9 cellular contexts compared by ENCODE assay signal in the genomic region with DNA sequence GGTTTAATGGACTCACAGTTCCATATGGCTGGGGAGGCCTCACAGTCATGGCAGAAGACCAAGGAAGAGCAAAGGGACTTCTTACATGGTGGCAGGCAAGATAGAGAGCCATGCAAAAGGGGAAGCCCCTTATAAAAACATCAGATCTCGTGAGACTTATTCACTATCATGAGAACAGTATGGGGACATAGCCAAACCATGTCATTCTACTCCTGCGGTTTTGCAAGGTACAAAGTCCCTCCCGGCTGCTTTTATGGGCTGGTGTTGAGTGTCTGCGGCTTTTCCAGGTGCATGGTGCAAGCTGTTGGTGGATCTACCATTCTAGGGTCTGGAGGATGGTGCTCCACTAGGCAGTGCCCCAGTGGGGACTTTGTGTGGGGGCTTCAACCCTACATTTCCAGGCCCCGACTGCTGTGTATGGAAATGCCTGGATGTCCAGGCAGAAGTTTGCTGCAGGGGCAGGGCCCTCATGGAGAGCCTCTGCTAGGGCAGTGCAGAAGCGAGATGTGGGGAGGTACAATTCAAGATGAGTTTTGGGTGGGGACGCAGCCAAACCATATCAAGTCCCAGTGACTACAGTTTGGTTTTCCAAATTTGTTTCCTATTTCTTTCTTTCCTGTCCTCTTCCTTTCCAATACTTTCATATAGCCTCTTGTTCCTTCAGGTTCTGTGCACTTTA. TPM values are rescaled to one million over a fixed set of nuclear protein-coding genes. Genes with fewer than 3 reads are reported as not detected.
A peak's percentile ranks its signal among the peaks of the same experiment; 100 is the strongest.
DNase-seq lines count a peak whose midpoint lies in the region; ATAC-seq, FAIRE-seq and TF ChIP-seq lines count a peak whose summit lies in the region.
"Not testable (repeated sequence)": the region's sequence is repeated elsewhere in the genome, so short reads cannot be mapped to it uniquely, and the experiment has no call there.
"Had no signal": no experiment of that assay in that cellular context is flagged by ENCODE, and none has a peak within 500 bp of the region (broad histone marks: within the 10 kb centered on the region; RNA-seq: fewer than 3 reads in every experiment).

No MANE protein-coding gene starts in this region.

- CTCF ChIA-PET in CD4-positive, alpha-beta memory T cell (lab: Charles Lee; ENCODE audit: partially characterized antibody) = interaction anchor here (1.8 to 6.3 kb wide), 4 partner anchors 9 to 50 kb away, joined by 6 to 87 read pairs (median 16); no protein-coding TSS in a partner anchor

- peak overlapping the region; percentile 77 to 97 (median 93) for H3K27ac Mint-ChIP-seq in CD4-positive, alpha-beta memory T cell
- H3K27ac Mint-ChIP-seq in activated CD4-positive, alpha-beta T cell treated with anti-CD3 and anti-CD28 coated beads, Interleukin-2, amount 10 ng/mL, durations not matched to agents 24 days and 14 days = peak overlapping the region; percentile 81
- peak overlapping the region; percentile 66 for H3K27ac Mint-ChIP-seq in activated T-helper 17 cell treated with anti-CD3 and anti-CD28 coated beads, Interleukin-2, amount 50 U/mL, for 72 hours

- not testable (repeated sequence) for H3K9me3 Mint-ChIP-seq in CD4-positive, alpha-beta memory T cell; activated CD4-positive, alpha-beta T cell treated with anti-CD3 and anti-CD28 coated beads, Interleukin-2, amount 10 ng/mL, durations not matched to agents 24 days and 14 days; activated T-helper 17 cell treated with anti-CD3 and anti-CD28 coated beads, Interleukin-2, amount 50 U/mL, for 72 hours

- H3K4me2 ChIP-seq in Loucy (ENCODE audit: low read depth, low read length, poor library complexity, severe bottlenecking) = peak overlapping the region; percentile 76

- not testable (repeated sequence) for H3K9me2 ChIP-seq in Loucy (replicated peaks; ENCODE audit: low read depth, low read length)

- not testable (repeated sequence) for H3K36me3 Mint-ChIP-seq in CD4-positive, alpha-beta memory T cell; activated CD4-positive, alpha-beta T cell treated with anti-CD3 and anti-CD28 coated beads, Interleukin-2, amount 10 ng/mL, durations not matched to agents 24 days and 14 days (ENCODE audit: low read depth); activated T-helper 17 cell treated with anti-CD3 and anti-CD28 coated beads, Interleukin-2, amount 50 U/mL, for 72 hours (ENCODE audit: low read depth)

- intact Hi-C loops in CD4-positive, alpha-beta memory T cell (cut with micrococcal nuclease); activated CD4-positive, alpha-beta T cell treated with anti-CD3 and anti-CD28 coated beads, Interleukin-2, amount 10 ng/mL, durations not matched to agents 24 days and 14 days (cut with micrococcal nuclease); body of pancreas (cut with DNase I); pancreas (cut with DNase I): not testable (repeated sequence)

- not testable (repeated sequence) for TF ChIP-seq CTCF in Loucy (conservative IDR thresholded peaks at IDR 0.05; ENCODE audit: low read length); body of pancreas (IDR thresholded peaks at IDR 0.05); liver (IDR thresholded peaks at IDR 0.05; ENCODE audit: low read depth, low read length, missing input control); pancreas (IDR thresholded peaks at IDR 0.05)

- peak overlapping the region; percentile 53 for H2AFZ ChIP-seq in Loucy (ENCODE audit: low read length)

- not testable (repeated sequence) for FAIRE-seq in pancreas (lab: Jason Lieb, UNC)

- WGBS in body of pancreas, 2 donors = 36 to 45% methylated on average over 7 of the region's 7 CpGs
- WGBS in liver = 35% methylated on average over 7 of the region's 7 CpGs
- WGBS in pancreas, 2 donors = 36 to 42% methylated on average over 6 to 7 of the region's 7 CpGs

- H3K4me3 ChIP-seq in CD4-positive, alpha-beta memory T cell (ENCODE audit: low read length in 2 of 2); body of pancreas; liver (ENCODE audit: low read depth in 1 of 3, low read length in 3 of 3); pancreas: not testable (repeated sequence)
- peak overlapping the region; percentile 60 for H3K4me3 ChIP-seq in Loucy (ENCODE audit: low read length, poor library complexity, severe bottlenecking)

- H3K4me1 ChIP-seq in CD4-positive, alpha-beta memory T cell (ENCODE audit: insufficient read depth, low read length) = peaks cover 29% of the 10 kb centered on the region
- H3K4me1 ChIP-seq in Loucy (ENCODE audit: insufficient read depth, low read length, poor library complexity, severe bottlenecking) (peaks cover 20% of the 10 kb centered on the region), body of pancreas (peaks cover 98% of the 10 kb centered on the region), liver (ENCODE audit: control insufficient read depth in 4 of 4, insufficient read depth in 4 of 4, low read length in 3 of 4) (peaks cover 16 to 58% (median 46%) of the 10 kb centered on the region in 4 donors), pancreas (peaks cover 32 to 56% (median 50%) of the 10 kb centered on the region in 3 donors)

- H3K4me1 Mint-ChIP-seq in CD4-positive, alpha-beta memory T cell = peaks cover 24 to 44% (median 30%) of the 10 kb centered on the region in 4 donors
- H3K4me1 Mint-ChIP-seq in activated CD4-positive, alpha-beta T cell treated with anti-CD3 and anti-CD28 coated beads, Interleukin-2, amount 10 ng/mL, durations not matched to agents 24 days and 14 days = peaks cover 32% of the 10 kb centered on the region
- peaks cover 30% of the 10 kb centered on the region for H3K4me1 Mint-ChIP-seq in activated T-helper 17 cell treated with anti-CD3 and anti-CD28 coated beads, Interleukin-2, amount 50 U/mL, for 72 hours

- POLR2A ChIA-PET in CD4-positive, alpha-beta memory T cell (lab: Charles Lee; ENCODE audit: partially characterized antibody) = interaction anchor here (1.5 to 1.6 kb wide), 2 partner anchors 22 to 43 kb away, joined by 5 to 6 read pairs; no protein-coding TSS in a partner anchor

- TF ChIP-seq RAD21 in liver (IDR thresholded peaks at IDR 0.05) = not testable (repeated sequence)

- H3K79me2 ChIP-seq in Loucy (ENCODE audit: insufficient read depth, low read length) = not testable (repeated sequence)

- peak overlapping the region; percentile 65 for H3K9ac ChIP-seq in Loucy (ENCODE audit: low read depth, low read length, poor library complexity, severe bottlenecking)
- H3K9ac ChIP-seq in liver (ENCODE audit: low read depth in 1 of 2, low read length in 2 of 2) = not testable (repeated sequence)

- H3K36me3 ChIP-seq in CD4-positive, alpha-beta memory T cell (ENCODE audit: insufficient read depth, low read length); Loucy (ENCODE audit: insufficient read depth, low read length); body of pancreas (replicated peaks in 1 of 2; ENCODE audit: insufficient read depth in 1 of 2, low read depth in 2 of 2); liver (ENCODE audit: control insufficient read depth in 4 of 4, insufficient read depth in 3 of 4, low read depth in 1 of 4, low read length in 3 of 4); pancreas: not testable (repeated sequence)

- not testable (repeated sequence) for H3K9me3 ChIP-seq in CD4-positive, alpha-beta memory T cell (ENCODE audit: control insufficient read depth in 1 of 2, low read length in 2 of 2); Loucy (ENCODE audit: insufficient read depth, low read depth, low read length); body of pancreas; liver (ENCODE audit: control insufficient read depth in 4 of 4, low read length in 3 of 4); pancreas

- peak overlapping the region; percentile 20 for H3K27ac ChIP-seq in CD4-positive, alpha-beta memory T cell (ENCODE audit: low read depth, low read length)
- peak overlapping the region in 3 of 4 donors; percentile 73 to 91 (median 77) for H3K27ac ChIP-seq in body of pancreas
- peak overlapping the region; percentile 68 to 74 for H3K27ac ChIP-seq in liver (ENCODE audit: low read depth in 1 of 2, low read length in 2 of 2)
- H3K27ac ChIP-seq in pancreas = peak overlapping the region in 2 of 4 donors; percentile 78 to 86

- not testable (repeated sequence) for ATAC-seq in activated T-helper 17 cell treated with anti-CD3 and anti-CD28 coated beads, Interleukin-2, amount 50 U/mL, for 72 hours (replicated peaks)
- ATAC-seq in body of pancreas (peak; percentile 25), pancreas (peak in 3 of 4 donors; percentile 4 to 8 (median 6))

- H3K27me3 ChIP-seq in CD4-positive, alpha-beta memory T cell (ENCODE audit: insufficient read depth, low read length); Loucy (ENCODE audit: insufficient read depth, low read length, poor library complexity, severe bottlenecking); body of pancreas; liver (ENCODE audit: control insufficient read depth in 4 of 4, insufficient read depth in 4 of 4, low read length in 3 of 4); pancreas: not testable (repeated sequence)

- H3K27me3 Mint-ChIP-seq in CD4-positive, alpha-beta memory T cell; activated CD4-positive, alpha-beta T cell treated with anti-CD3 and anti-CD28 coated beads, Interleukin-2, amount 10 ng/mL, durations not matched to agents 24 days and 14 days; activated T-helper 17 cell treated with anti-CD3 and anti-CD28 coated beads, Interleukin-2, amount 50 U/mL, for 72 hours: not testable (repeated sequence)

- peak overlapping the region in 7 of 8 donors; percentile 54 to 95 (median 87) for H3K4me3 Mint-ChIP-seq in CD4-positive, alpha-beta memory T cell
- H3K4me3 Mint-ChIP-seq in activated CD4-positive, alpha-beta T cell treated with anti-CD3 and anti-CD28 coated beads, Interleukin-2, amount 10 ng/mL, durations not matched to agents 24 days and 14 days = not testable (repeated sequence)
- peak overlapping the region; percentile 54 for H3K4me3 Mint-ChIP-seq in activated T-helper 17 cell treated with anti-CD3 and anti-CD28 coated beads, Interleukin-2, amount 50 U/mL, for 72 hours

- not testable (repeated sequence) for H3F3A ChIP-seq in Loucy (ENCODE audit: low read depth)

- TF ChIP-seq POLR2A in body of pancreas (IDR thresholded peaks at IDR 0.05) = not testable (repeated sequence)

- not testable (repeated sequence) for H4K20me1 ChIP-seq in Loucy (ENCODE audit: insufficient read depth, low read length, poor library complexity, severe bottlenecking)

- DNase-seq in CD4-positive, alpha-beta memory T cell; activated CD4-positive, alpha-beta T cell treated with anti-CD3 and anti-CD28 coated beads, Interleukin-2, amount 10 ng/mL, durations not matched to agents 24 days and 14 days: not testable (repeated sequence)
- DNase-seq in body of pancreas (peak in 2 of 4 donors; percentile 25 to 60), pancreas (peak in 1 of 6 donors; percentile 41)

RNA-seq across cellular contexts. Expression of a gene that starts 26.6 kb away (rescaled TPM):
- not detected for total RNA-seq in CD4-positive, alpha-beta memory T cell
- not detected for polyA plus RNA-seq in CD4-positive, alpha-beta memory T cell
- total RNA-seq in activated CD4-positive, alpha-beta T cell treated with anti-CD3 and anti-CD28 coated beads, Interleukin-2, amount 10 ng/mL, durations not matched to agents 24 days and 14 days = 2.4 and 3.1 TPM in 2 replicates
- 10 to 100 TPM in 1 of 2 donors, 1 to 10 TPM in 1; 7.9 to 17.7 TPM for total RNA-seq in activated T-helper 17 cell treated with anti-CD3 and anti-CD28 coated beads, Interleukin-2, amount 50 U/mL, for 72 hours
- 1 to 10 TPM; 1.3 to 3.3 TPM for total RNA-seq in body of pancreas
- 1 to 10 TPM in 1 of 2 donors, under 1 TPM in 1; 0.56 to 1.0 TPM for total RNA-seq in liver
- polyA plus RNA-seq in liver = under 1 TPM; 0.33 to 0.68 TPM
- 1 to 10 TPM in 5 of 6 donors, under 1 TPM in 1; 0.43 to 7.7 (median 3.4) TPM for total RNA-seq in pancreas
- 10 to 100 TPM; 20.8 to 21.6 TPM for polyA plus RNA-seq in pancreas
- total RNA-seq: GM23248 had no signal
- polyA plus RNA-seq: GM23248 had no signal

RNA-seq across cellular contexts. Expression of a gene that starts 31.0 kb away (rescaled TPM):
- total RNA-seq in CD4-positive, alpha-beta memory T cell = not detected
- polyA plus RNA-seq in CD4-positive, alpha-beta memory T cell = under 1 TPM in 1 of 2 donors, not detected in 1; 0.08 TPM
- not detected in 2 replicates for total RNA-seq in activated CD4-positive, alpha-beta T cell treated with anti-CD3 and anti-CD28 coated beads, Interleukin-2, amount 10 ng/mL, durations not matched to agents 24 days and 14 days
- total RNA-seq in activated T-helper 17 cell treated with anti-CD3 and anti-CD28 coated beads, Interleukin-2, amount 50 U/mL, for 72 hours = not detected
- total RNA-seq in body of pancreas (under 1 TPM; 0.52 to 0.99 TPM), liver (under 1 TPM; 0.08 to 0.23 TPM), pancreas (under 1 TPM; 0.12 to 0.47 (median 0.29) TPM)
- polyA plus RNA-seq in liver (under 1 TPM; 0.07 to 0.24 TPM), pancreas (1 to 10 TPM in 1 of 2 donors, under 1 TPM in 1; 0.46 to 1.3 TPM)
- total RNA-seq: GM23248, PC-9 had no signal
- polyA plus RNA-seq: GM23248 had no signal

RNA-seq across cellular contexts. Expression of a gene that starts 42.0 kb away (rescaled TPM):
- total RNA-seq in CD4-positive, alpha-beta memory T cell = 100 to 1,000 TPM; 492 to 498 TPM
- 100 to 1,000 TPM in 1 of 2 donors, 10 to 100 TPM in 1; 65.7 to 108 TPM for polyA plus RNA-seq in CD4-positive, alpha-beta memory T cell
- total RNA-seq in activated CD4-positive, alpha-beta T cell treated with anti-CD3 and anti-CD28 coated beads, Interleukin-2, amount 10 ng/mL, durations not matched to agents 24 days and 14 days = 135 and 142 TPM in 2 replicates
- total RNA-seq in activated T-helper 17 cell treated with anti-CD3 and anti-CD28 coated beads, Interleukin-2, amount 50 U/mL, for 72 hours = 100 to 1,000 TPM; 199 to 312 TPM
- total RNA-seq in body of pancreas (100 to 1,000 TPM; 150 to 237 TPM), liver (10 to 100 TPM; 14.8 to 19.7 TPM), pancreas (100 to 1,000 TPM in 1 of 6 donors, 10 to 100 TPM in 5; 57.4 to 153 (median 70.4) TPM)
- polyA plus RNA-seq in liver (10 to 100 TPM; 12.4 to 26.6 TPM), pancreas (100 to 1,000 TPM; 303 to 392 TPM)

RNA-seq across cellular contexts. Expression of a gene that starts 53.5 kb away (rescaled TPM):
- total RNA-seq in CD4-positive, alpha-beta memory T cell = 10 to 100 TPM; 25.6 to 26.2 TPM
- 10 to 100 TPM; 10.9 to 15.5 TPM for polyA plus RNA-seq in CD4-positive, alpha-beta memory T cell
- total RNA-seq in activated CD4-positive, alpha-beta T cell treated with anti-CD3 and anti-CD28 coated beads, Interleukin-2, amount 10 ng/mL, durations not matched to agents 24 days and 14 days = 14.5 and 16.7 TPM in 2 replicates
- 1 to 10 TPM; 7.3 to 8.7 TPM for total RNA-seq in activated T-helper 17 cell treated with anti-CD3 and anti-CD28 coated beads, Interleukin-2, amount 50 U/mL, for 72 hours
- 10 to 100 TPM; 11.7 to 43.2 TPM for total RNA-seq in body of pancreas
- 10 to 100 TPM in 1 of 2 donors, 1 to 10 TPM in 1; 7.3 to 19.8 TPM for total RNA-seq in liver
- 10 to 100 TPM in 1 of 2 donors, 1 to 10 TPM in 1; 9.6 to 10.2 TPM for polyA plus RNA-seq in liver
- total RNA-seq in pancreas = 10 to 100 TPM in 1 of 6 donors, 1 to 10 TPM in 5; 5.6 to 11.6 (median 8.4) TPM
- polyA plus RNA-seq in pancreas = 10 to 100 TPM; 11.9 TPM

RNA-seq across cellular contexts. Expression of a gene that starts 58.0 kb away (rescaled TPM):
- under 1 TPM; 0.35 to 0.36 TPM for total RNA-seq in CD4-positive, alpha-beta memory T cell
- not detected for polyA plus RNA-seq in CD4-positive, alpha-beta memory T cell
- 1.8 and 2.8 TPM in 2 replicates for total RNA-seq in activated CD4-positive, alpha-beta T cell treated with anti-CD3 and anti-CD28 coated beads, Interleukin-2, amount 10 ng/mL, durations not matched to agents 24 days and 14 days
- 1 to 10 TPM; 2.1 to 2.3 TPM for total RNA-seq in activated T-helper 17 cell treated with anti-CD3 and anti-CD28 coated beads, Interleukin-2, amount 50 U/mL, for 72 hours
- total RNA-seq in body of pancreas (1 to 10 TPM in 1 of 2 donors, under 1 TPM in 1; 0.33 to 1.6 TPM), liver (under 1 TPM; 0.08 to 0.14 TPM), pancreas (1 to 10 TPM in 3 of 6 donors, under 1 TPM in 3; 0.63 to 3.8 (median 1.0) TPM)
- polyA plus RNA-seq in liver (under 1 TPM; 0.06 to 0.12 TPM), pancreas (1 to 10 TPM; 1.7 to 3.0 TPM)
